8 cellular contexts compared by ENCODE assay signal in genomic region chr14:67674480-67675218, GRCh38. TPM values are rescaled to one million over a fixed set of nuclear protein-coding genes. Genes with fewer than 3 reads are reported as not detected.
DNase-seq lines count a peak whose midpoint lies in the region; TF ChIP-seq lines count a peak whose summit lies in the region.

Gene VTI1B, minus strand, starts transcription at chr14:67674632. Its CDS starts 143 bp downstream, at chr14:67674489.

- H4K20me1 ChIP-seq in neural cell (ENCODE audit: insufficient read depth) = peaks cover 5% of the 10 kb centered on the region

- peaks cover 25% of the 10 kb centered on the region for H3K4me1 ChIP-seq in stomach smooth muscle (ENCODE audit: control insufficient read depth, insufficient read depth, low read length)

- H3K9me3 ChIP-seq in neural cell (ENCODE audit: low read length) (no peaks in the 10 kb centered on the region), stomach smooth muscle (ENCODE audit: control insufficient read depth in 2 of 2, low read length in 2 of 2) (no peaks in the 10 kb centered on the region)

- H3K4me3 ChIP-seq in H7 (ENCODE audit: insufficient read depth, low read depth, low read length) (peak within 1 kb of the TSS; percentile 95), fibroblast of villous mesenchyme (ENCODE audit: low read depth, low read length) (peak within 1 kb of the TSS; percentile 91), neural cell (ENCODE audit: low read length) (peak within 1 kb of the TSS; percentile 83), stomach smooth muscle (ENCODE audit: low read length in 2 of 2) (peak within 1 kb of the TSS; percentile 74 to 94)

- H3K36me3 ChIP-seq in H7 (replicated peaks; ENCODE audit: control insufficient read depth, insufficient read depth, low read length) (peaks cover 10% of the 10 kb centered on the region), neural cell (ENCODE audit: insufficient read depth, low read length) (peaks cover 6% of the 10 kb centered on the region), stomach smooth muscle (ENCODE audit: control insufficient read depth in 2 of 2, insufficient read depth in 2 of 2, low read length in 2 of 2) (peaks cover 10% of the 10 kb centered on the region in 2 donors)

- DNase-seq in G401 (ENCODE audit: low spot score) = peak; percentile 83
- peak; percentile 94 for DNase-seq in H7
- peak; percentile 84 for DNase-seq in LoVo (ENCODE audit: low spot score)
- DNase-seq in SHP77 (lab: John Stamatoyannopoulos, UW) = peak; percentile 76 to 84
- DNase-seq in activated effector memory CD4-positive, alpha-beta T cell treated with anti-CD3 and anti-CD28 coated beads, Interleukin-2, amount 50 U/mL, for 16 hours = peak; percentile 92
- peak; percentile 76 for DNase-seq in fibroblast of villous mesenchyme (ENCODE audit: low read depth)

- peak; percentile 43 for TF ChIP-seq EP300 in neural cell (conservative IDR thresholded peaks at IDR 0.05; ENCODE audit: poor library complexity, severe bottlenecking)

- peaks cover 29% of the 10 kb centered on the region for H3K79me2 ChIP-seq in neural cell (replicated peaks; ENCODE audit: insufficient read depth, low read length)

- H3K4me2 ChIP-seq in neural cell (ENCODE audit: low read length) = peak within 1 kb of the TSS; percentile 64

- in situ Hi-C loops in G401 (cut with HindIII; ENCODE audit: low sequenced_read_pairs) = no loop called here

- no peaks in the 10 kb centered on the region for H3F3A ChIP-seq in neural cell (ENCODE audit: insufficient read depth, low read length, poor library complexity, severe bottlenecking)

- H3K9ac ChIP-seq in neural cell (ENCODE audit: low read length) (peak within 1 kb of the TSS; percentile 92), stomach smooth muscle (ENCODE audit: low read length in 2 of 2) (peak within 1 kb of the TSS; percentile 86 to 93)

- H3K9me2 ChIP-seq in neural cell (ENCODE audit: insufficient read depth, low read length) = no peaks in the 10 kb centered on the region

- peak; percentile 37 for TF ChIP-seq CTCF in fibroblast of villous mesenchyme (IDR thresholded peaks at IDR 0.05; ENCODE audit: insufficient read depth, low read depth, low read length)
- TF ChIP-seq CTCF in neural cell (IDR thresholded peaks at IDR 0.05; ENCODE audit: poor library complexity, severe bottlenecking) = peak; percentile 55

- TF ChIP-seq RAD21 in neural cell (conservative IDR thresholded peaks at IDR 0.05) = peak; percentile 23

- H3K27ac ChIP-seq in neural cell (ENCODE audit: low read length) (peak within 1 kb of the TSS; percentile 90), stomach smooth muscle (ENCODE audit: low read length) (peak within 1 kb of the TSS; percentile 92)

- no peaks in the 10 kb centered on the region for H3K27me3 ChIP-seq in H7 (ENCODE audit: control insufficient read depth, insufficient read depth, low read length)
- no peaks in the 10 kb centered on the region for H3K27me3 ChIP-seq in neural cell (ENCODE audit: insufficient read depth, low read depth, low read length)
- H3K27me3 ChIP-seq in stomach smooth muscle (ENCODE audit: control insufficient read depth in 1 of 2, insufficient read depth in 2 of 2, low read length in 2 of 2) = no peaks in the 10 kb centered on the region

- H2AFZ ChIP-seq in neural cell (ENCODE audit: low read depth, low read length) = peak within 1 kb of the TSS; percentile 81

TF ChIP-seq in neural cell, 6 proteins besides CTCF, POLR2A, EP300 and RAD21:
- peak; percentile 7 for TF ChIP-seq TAF1 (IDR thresholded peaks at IDR 0.05; ENCODE audit: low read depth)
- peak; percentile 60 for TF ChIP-seq POLR2AphosphoS5 (IDR thresholded peaks at IDR 0.05)
- peak; percentile 40 for TF ChIP-seq SMC3 (conservative IDR thresholded peaks at IDR 0.05; ENCODE audit: poor library complexity)
- TF ChIP-seq MXI1 (conservative IDR thresholded peaks at IDR 0.05; ENCODE audit: poor library complexity, severe bottlenecking) = peak; percentile 79
- no peak for TF ChIP-seq EZH2 (IDR thresholded peaks at IDR 0.05; ENCODE audit: borderline replicate concordance, insufficient read depth, low read length, poor library complexity, severe bottlenecking)
- TF ChIP-seq, protein P1, sequence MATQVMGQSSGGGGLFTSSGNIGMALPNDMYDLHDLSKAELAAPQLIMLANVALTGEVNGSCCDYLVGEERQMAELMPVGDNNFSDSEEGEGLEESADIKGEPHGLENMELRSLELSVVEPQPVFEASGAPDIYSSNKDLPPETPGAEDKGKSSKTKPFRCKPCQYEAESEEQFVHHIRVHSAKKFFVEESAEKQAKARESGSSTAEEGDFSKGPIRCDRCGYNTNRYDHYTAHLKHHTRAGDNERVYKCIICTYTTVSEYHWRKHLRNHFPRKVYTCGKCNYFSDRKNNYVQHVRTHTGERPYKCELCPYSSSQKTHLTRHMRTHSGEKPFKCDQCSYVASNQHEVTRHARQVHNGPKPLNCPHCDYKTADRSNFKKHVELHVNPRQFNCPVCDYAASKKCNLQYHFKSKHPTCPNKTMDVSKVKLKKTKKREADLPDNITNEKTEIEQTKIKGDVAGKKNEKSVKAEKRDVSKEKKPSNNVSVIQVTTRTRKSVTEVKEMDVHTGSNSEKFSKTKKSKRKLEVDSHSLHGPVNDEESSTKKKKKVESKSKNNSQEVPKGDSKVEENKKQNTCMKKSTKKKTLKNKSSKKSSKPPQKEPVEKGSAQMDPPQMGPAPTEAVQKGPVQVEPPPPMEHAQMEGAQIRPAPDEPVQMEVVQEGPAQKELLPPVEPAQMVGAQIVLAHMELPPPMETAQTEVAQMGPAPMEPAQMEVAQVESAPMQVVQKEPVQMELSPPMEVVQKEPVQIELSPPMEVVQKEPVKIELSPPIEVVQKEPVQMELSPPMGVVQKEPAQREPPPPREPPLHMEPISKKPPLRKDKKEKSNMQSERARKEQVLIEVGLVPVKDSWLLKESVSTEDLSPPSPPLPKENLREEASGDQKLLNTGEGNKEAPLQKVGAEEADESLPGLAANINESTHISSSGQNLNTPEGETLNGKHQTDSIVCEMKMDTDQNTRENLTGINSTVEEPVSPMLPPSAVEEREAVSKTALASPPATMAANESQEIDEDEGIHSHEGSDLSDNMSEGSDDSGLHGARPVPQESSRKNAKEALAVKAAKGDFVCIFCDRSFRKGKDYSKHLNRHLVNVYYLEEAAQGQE (IDR thresholded peaks at IDR 0.05; ENCODE audit: borderline replicate concordance) = no peak

RNA-seq across cellular contexts. Expression of gene VTI1B, which starts in this region (rescaled TPM):
- total RNA-seq in G401 (2014; rRNA removed; shearing (Covaris generic)) = 43.1 and 79.8 TPM in 2 replicates
- total RNA-seq in H7 (2014; rRNA removed; shearing (Covaris generic)) = 61.2 and 65.3 TPM in 2 replicates
- 45.1 and 52.2 TPM in 2 replicates for total RNA-seq in fibroblast of villous mesenchyme
- polyA plus RNA-seq in neural cell = 78.6 and 87.1 TPM in 2 replicates
- 63.3 and 71.7 TPM in 2 replicates for polyA minus RNA-seq in neural cell

Comparison
In these comparisons a context has a peak if more than half of its experiments do, and no peak if none do; other contexts are left out.
1. Peak in every context shown above with its lines: DNase-seq, H3K4me3 ChIP-seq and H3K27ac ChIP-seq.